Comparison of ENCODE assay signal across 9 cellular contexts in the genomic region with DNA sequence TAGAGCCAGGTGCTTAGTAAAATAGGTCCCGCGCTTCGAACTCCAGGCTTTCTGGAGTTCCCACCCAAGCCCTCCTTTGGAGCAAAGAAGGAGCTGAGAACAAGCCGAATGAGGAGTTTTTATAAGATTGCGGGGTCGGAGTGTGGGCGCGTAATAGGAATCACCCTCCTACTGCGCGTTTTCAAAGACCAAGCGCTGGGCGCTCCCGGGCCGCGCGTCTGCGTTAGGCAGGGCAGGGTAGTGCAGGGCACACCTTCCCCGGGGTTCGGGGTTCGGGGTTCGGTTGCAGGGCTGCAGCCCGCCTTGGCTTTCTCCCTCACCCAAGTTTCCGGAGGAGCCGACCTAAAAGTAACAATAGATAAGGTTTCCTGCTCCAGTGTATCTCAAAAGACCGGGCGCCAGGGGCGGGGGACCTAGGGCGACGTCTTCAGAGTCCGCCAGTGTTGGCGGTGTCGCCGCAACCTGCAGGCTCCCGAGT. TPM values are rescaled to one million over a fixed set of nuclear protein-coding genes. Genes with fewer than 3 reads are reported as not detected.
DNase-seq lines count a peak whose midpoint lies in the region; ATAC-seq and TF ChIP-seq lines count a peak whose summit lies in the region.
"Had no signal": no experiment of that assay in that cellular context is flagged by ENCODE, and none has a peak within 500 bp of the region (broad histone marks: within the 10 kb centered on the region; RNA-seq: fewer than 3 reads in every experiment).

No MANE protein-coding gene starts in this region.

- H3K14ac ChIP-seq in trophoblast cell (ENCODE audit: low read length), result no peak overlapping the region

- no TSS peak for BruUV-seq in Panc1 (replicated peaks; lab: Mats Ljungman, UMichigan)

- no peaks in the 10 kb centered on the region for H3K9me2 ChIP-seq in Karpas-422 (replicated peaks; ENCODE audit: insufficient read depth, low read length)

- no peak overlapping the region for H4K91ac ChIP-seq in trophoblast cell (ENCODE audit: low read depth, low read length)

- POLR2A ChIA-PET in Panc1 (lab: Charles Lee), result interaction anchor here (0.6 kb wide), 1 partner anchor 1890 kb away, joined by 6 read pairs; no protein-coding TSS in a partner anchor

- H2BK120ac ChIP-seq in trophoblast cell (ENCODE audit: insufficient read depth, low read length, poor library complexity), result no peak overlapping the region

- no peak overlapping the region for H4K12ac ChIP-seq in trophoblast cell (ENCODE audit: low read depth, low read length)

- H2AK5ac ChIP-seq in trophoblast cell (ENCODE audit: low read length), result no peak overlapping the region

- no peaks in the 10 kb centered on the region for H4K20me1 ChIP-seq in Karpas-422 (ENCODE audit: insufficient read depth, low read depth, low read length)

- no peak; the same call in 1 of the 2 replicates for TF ChIP-seq CTCF in AG10803 (conservative IDR thresholded peaks at IDR 0.05; ENCODE audit: low read length)
- no peak for TF ChIP-seq CTCF in Panc1 (IDR thresholded peaks at IDR 0.05)

- H2AFZ ChIP-seq in trophoblast cell (ENCODE audit: insufficient read depth, low read length, poor library complexity) (no peak overlapping the region), Karpas-422 (ENCODE audit: low read length) (no peak overlapping the region)

- no peak overlapping the region for H4K8ac ChIP-seq in trophoblast cell (ENCODE audit: low read depth, low read length)

- no CpG with 5 or more reads among the region's 34 CpGs for WGBS in trophoblast cell (ENCODE audit: extremely low coverage, insufficient coverage, insufficient read length)

- peak overlapping the region; percentile 85 for H3K4me3 ChIP-seq in AG10803 (ENCODE audit: low read length)
- no peak overlapping the region for H3K4me3 ChIP-seq in Panc1 (ENCODE audit: low read depth in 2 of 2, low read length in 2 of 2)
- H3K4me3 ChIP-seq in trophoblast cell (ENCODE audit: low read depth, low read length), result no peak overlapping the region
- no peak overlapping the region for H3K4me3 ChIP-seq in Karpas-422 (ENCODE audit: low read length)

- no peaks in the 10 kb centered on the region for H3K9me3 ChIP-seq in Panc1 (ENCODE audit: control insufficient read depth, insufficient read depth, low read depth, low read length)
- H3K9me3 ChIP-seq in trophoblast cell (ENCODE audit: insufficient read depth, low read depth, low read length), result peaks cover 16% of the 10 kb centered on the region
- peaks cover 5% of the 10 kb centered on the region for H3K9me3 ChIP-seq in Karpas-422 (ENCODE audit: low read length)

- H3K79me1 ChIP-seq in trophoblast cell (ENCODE audit: low read length), result no peaks in the 10 kb centered on the region

- DNase-seq in AG10803 (ENCODE audit: low read depth) (no peak), Panc1 (ENCODE audit: low read depth, low spot score) (no peak), left ventricle myocardium superior (peak; percentile 29), trophoblast cell (no peak), Karpas-422 (no peak), NCI-H345 (lab: John Stamatoyannopoulos, UW) (no peak)
- DNase-seq in NK-92 treated with Interleukin-12 subunit alpha and Interleukin-12 subunit beta, amount 100 ng/mL, for 24 hours (lab: John Stamatoyannopoulos, UW), result no peak
- DNase-seq: cortex of kidney had no signal

- no peak overlapping the region for H3K4ac ChIP-seq in trophoblast cell (ENCODE audit: low read depth, low read length)

- H3K18ac ChIP-seq in trophoblast cell (ENCODE audit: low read length), result no peak overlapping the region

- no peak overlapping the region for H2BK5ac ChIP-seq in trophoblast cell (ENCODE audit: low read depth, low read length, poor library complexity)

- H3K36me3 ChIP-seq in Panc1 (ENCODE audit: control insufficient read depth, insufficient read depth, low read length) (no peaks in the 10 kb centered on the region; the same call in 1 of the 2 replicates), trophoblast cell (ENCODE audit: control insufficient read depth in 1 of 2, insufficient read depth in 2 of 2, low read length in 2 of 2) (no peaks in the 10 kb centered on the region), Karpas-422 (ENCODE audit: insufficient read depth, low read length) (peaks cover under 1% of the 10 kb centered on the region; the same call in 1 of the 2 replicates)

- no peaks in the 10 kb centered on the region for H3K79me2 ChIP-seq in trophoblast cell (ENCODE audit: control insufficient read depth, insufficient read depth, low read length, poor library complexity)
- H3K79me2 ChIP-seq in Karpas-422 (ENCODE audit: low read length), result no peaks in the 10 kb centered on the region

- 0 out of 2 replicates have a peak, but pooled peaks have one; percentile 54 for ATAC-seq in Panc1
- ATAC-seq in left ventricle myocardium superior, result peak; percentile 18
- no peak for ATAC-seq in HG03342 (IDR thresholded peaks at IDR 0.05; ENCODE audit: unreplicated experiment)

- H3K27ac ChIP-seq in Panc1 (ENCODE audit: low read length) (no peak overlapping the region), trophoblast cell (ENCODE audit: low read depth, low read length) (no peak overlapping the region), Karpas-422 (ENCODE audit: low read length) (no peak overlapping the region)

- H2BK12ac ChIP-seq in trophoblast cell (ENCODE audit: low read length), result no peak overlapping the region

- CTCF ChIA-PET in Panc1 (lab: Charles Lee), result interaction anchor here (0.7 kb wide), 1 partner anchor 123 kb away, joined by 12 read pairs; no protein-coding TSS in a partner anchor

- H3K27me3 ChIP-seq in Panc1 (ENCODE audit: control insufficient read depth, insufficient read depth, low read length) (peaks cover 17% of the 10 kb centered on the region), trophoblast cell (ENCODE audit: insufficient read depth, low read length) (peaks cover 49% of the 10 kb centered on the region), Karpas-422 (ENCODE audit: low read length) (no peaks in the 10 kb centered on the region)

- no peak overlapping the region for H3K23ac ChIP-seq in trophoblast cell (ENCODE audit: low read length)

- in situ Hi-C loops in Panc1 (cut with HindIII; ENCODE audit: low pct_unique_long_range_greater_than_20kb, low sequenced_read_pairs), result no loop called here

- peak overlapping the region; percentile 41 for H3K4me2 ChIP-seq in trophoblast cell (ENCODE audit: low read length)
- H3K4me2 ChIP-seq in Karpas-422 (ENCODE audit: low read depth, low read length, poor library complexity, severe bottlenecking), result no peak overlapping the region

- no peaks in the 10 kb centered on the region for H3K4me1 ChIP-seq in Panc1 (ENCODE audit: control insufficient read depth, insufficient read depth, low read length)
- peaks cover 9 to 14% of the 10 kb centered on the region in 2 experiments for H3K4me1 ChIP-seq in trophoblast cell (ENCODE audit: control insufficient read depth in 1 of 2, insufficient read depth in 2 of 2, low read length in 2 of 2)
- H3K4me1 ChIP-seq in Karpas-422 (ENCODE audit: low read length), result 0 out of 2 replicates have a peak, but pooled peaks cover 2% of the 10 kb centered on the region

- H3K9ac ChIP-seq in trophoblast cell (ENCODE audit: low read length) (no peak overlapping the region), Karpas-422 (ENCODE audit: low read length) (no peak overlapping the region)

- intact Hi-C loops in Panc1 (cut with micrococcal nuclease; ENCODE audit: unreplicated experiment) (no loop called here), left ventricle myocardium superior (cut with micrococcal nuclease) (no loop called here)

RNA-seq across cellular contexts. Expression of a gene that starts 3.6 kb away (rescaled TPM):
- total RNA-seq in Panc1 (2021; ENCODE audit: unreplicated experiment), result not detected
- polyA plus RNA-seq in Panc1 (2012; ENCODE audit: insufficient read length), result not detected
- total RNA-seq in left ventricle myocardium superior, result 0.37 TPM
- polyA plus RNA-seq in trophoblast cell (2013), result 0.01 TPM in 1 of 2 replicates, not detected in the other
- total RNA-seq in Karpas-422 (2014; rRNA removed; shearing (Covaris generic); ENCODE audit: low replicate concordance), result not detected in 2 replicates

RNA-seq across cellular contexts. Expression of a gene that starts 44.6 kb away (rescaled TPM):
- total RNA-seq in Panc1 (2021; ENCODE audit: unreplicated experiment) (0.10 TPM), left ventricle myocardium superior (33.1 TPM)
- not detected for polyA plus RNA-seq in Panc1 (2012; ENCODE audit: insufficient read length)
- not detected in 2 replicates for polyA plus RNA-seq in trophoblast cell (2013)
- total RNA-seq in Karpas-422 (2014; rRNA removed; shearing (Covaris generic); ENCODE audit: low replicate concordance), result not detected in 2 replicates

Comparison
In these comparisons a context has a peak if more than half of its experiments do, and no peak if none do; other contexts are left out.
1. RNA of a gene that starts 44.6 kb away (total RNA-seq): 33.1 TPM in left ventricle myocardium superior (single experiment); 0.10 TPM in Panc1 (single experiment) and not detected in Karpas-422; every median in the first group is over 10 times any median in the second.